ENCODE assay signal across 17 cellular contexts in genomic region chr7:151816562-151817314, GRCh38.
DNase-seq lines count a peak whose midpoint lies in the region; ATAC-seq, FAIRE-seq and TF ChIP-seq lines count a peak whose summit lies in the region.
"Had no signal": no experiment of that assay in that cellular context is flagged by ENCODE, and none has a peak within 500 bp of the region (broad histone marks: within the 10 kb centered on the region; RNA-seq: fewer than 3 reads in every experiment).

No MANE protein-coding gene starts in this region.

- H3K27me3 ChIP-seq in lower lobe of right lung (ENCODE audit: low read depth) = no peaks in the 10 kb centered on the region
- H3K27me3 ChIP-seq in Caco-2 (replicated peaks; ENCODE audit: control insufficient read depth, insufficient read depth, low read length) = no peaks in the 10 kb centered on the region

- no peak for DNase-seq in WTC11 (ENCODE audit: low spot score)
- peak; percentile 37 for DNase-seq in chondrocyte (ENCODE audit: low spot score)
- peak; percentile 47 for DNase-seq in lower lobe of right lung
- DNase-seq in stimulated activated effector memory CD8-positive, alpha-beta T cell treated with anti-CD3 and anti-CD28 coated beads, Interleukin-12 subunit alpha, Interleukin-12 subunit beta, amount 100 ng/mL, for 72 hours (ENCODE audit: low spot score in 2 of 2) = no peak
- DNase-seq in activated CD4-positive, alpha-beta T cell treated with anti-CD3 and anti-CD28 coated beads, Interleukin-2, amount 50 U/mL, for 1 hour = no peak
- no peak for DNase-seq in SIG-M5 treated with dmso at 0.1 percent for 504 hours (lab: John Stamatoyannopoulos, UW; ENCODE audit: unreplicated experiment)
- DNase-seq in D721Med (ENCODE audit: insufficient read length, low spot score) = no peak
- DNase-seq in Caco-2 = no peak
- DNase-seq: CD8-positive, alpha-beta T cell; COR-L47; DMS53; GF-D8; IMR-90 had no signal

- peaks cover 8% of the 10 kb centered on the region for H3K4me1 ChIP-seq in lower lobe of right lung
- H3K4me1 ChIP-seq in Caco-2 = peaks cover 24% of the 10 kb centered on the region

- H3K27ac ChIP-seq in lower lobe of right lung = no peak overlapping the region
- H3K27ac ChIP-seq: A549 had no signal

- BruUV-seq in Caco-2 (replicated peaks; lab: Mats Ljungman, UMichigan) = no TSS peak

- intact Hi-C loops in lower lobe of right lung (cut with DNase I) (no loop called here), Caco-2 (cut with micrococcal nuclease; ENCODE audit: unreplicated experiment) (no loop called here)

- H3K36me3 ChIP-seq in lower lobe of right lung = no peaks in the 10 kb centered on the region
- H3K36me3 ChIP-seq in Caco-2 (ENCODE audit: control insufficient read depth, insufficient read depth, low read length) = no peaks in the 10 kb centered on the region

- H3K36me3 Mint-ChIP-seq in WTC11 (no peaks in the 10 kb centered on the region), chondrocyte (ENCODE audit: low read depth) (peaks cover 1% of the 10 kb centered on the region), Caco-2 (ENCODE audit: insufficient read depth, unreplicated experiment) (no peaks in the 10 kb centered on the region)
- H3K36me3 Mint-ChIP-seq in stimulated activated effector memory CD8-positive, alpha-beta T cell treated with anti-CD3 and anti-CD28 coated beads, Interleukin-12 subunit alpha, Interleukin-12 subunit beta, amount 100 ng/mL, for 72 hours = no peaks in the 10 kb centered on the region

- H3K9me3 Mint-ChIP-seq in WTC11 (no peaks in the 10 kb centered on the region), chondrocyte (ENCODE audit: low read depth) (no peaks in the 10 kb centered on the region), Caco-2 (ENCODE audit: unreplicated experiment) (no peaks in the 10 kb centered on the region)
- H3K9me3 Mint-ChIP-seq in stimulated activated effector memory CD8-positive, alpha-beta T cell treated with anti-CD3 and anti-CD28 coated beads, Interleukin-12 subunit alpha, Interleukin-12 subunit beta, amount 100 ng/mL, for 72 hours = no peaks in the 10 kb centered on the region
- H3K9me3 Mint-ChIP-seq: CD8-positive, alpha-beta T cell had no signal

- POLR2A ChIA-PET in WTC11 (lab: Charles Lee) = no interaction called here
- POLR2A ChIA-PET in Caco-2 (lab: Charles Lee) = no interaction called here

- H3K27me3 Mint-ChIP-seq in WTC11 (ENCODE audit: low read depth) = peaks cover 30% of the 10 kb centered on the region
- H3K27me3 Mint-ChIP-seq in chondrocyte (ENCODE audit: low read depth) = peaks cover 37% of the 10 kb centered on the region
- no peaks in the 10 kb centered on the region for H3K27me3 Mint-ChIP-seq in Caco-2 (ENCODE audit: insufficient read depth, unreplicated experiment)

- H3K4me3 ChIP-seq in lower lobe of right lung = no peak overlapping the region
- no peak overlapping the region for H3K4me3 ChIP-seq in Caco-2 (ENCODE audit: low read depth, low read length)
- H3K4me3 ChIP-seq: A549 had no signal

- FAIRE-seq in D721Med (lab: Jason Lieb, UNC) = no peak
- FAIRE-seq: A549, GM19239, H54 had no signal

- peak overlapping the region; percentile 34; the same call in 1 of the 2 replicates for H3K27ac Mint-ChIP-seq in WTC11
- H3K27ac Mint-ChIP-seq in chondrocyte (ENCODE audit: unreplicated experiment) = no peak overlapping the region
- H3K27ac Mint-ChIP-seq in stimulated activated effector memory CD8-positive, alpha-beta T cell treated with anti-CD3 and anti-CD28 coated beads, Interleukin-12 subunit alpha, Interleukin-12 subunit beta, amount 100 ng/mL, for 72 hours = peak overlapping the region; percentile 46
- no peak overlapping the region for H3K27ac Mint-ChIP-seq in Caco-2 (ENCODE audit: unreplicated experiment)
- H3K27ac Mint-ChIP-seq: CD8-positive, alpha-beta T cell had no signal

- ATAC-seq in WTC11 (no peak), lower lobe of right lung (no peak)
- no peak for ATAC-seq in stimulated activated effector memory CD8-positive, alpha-beta T cell treated with anti-CD3 and anti-CD28 coated beads, Interleukin-12 subunit alpha, Interleukin-12 subunit beta, amount 100 ng/mL, for 72 hours
- ATAC-seq: A549; CD8-positive, alpha-beta T cell had no signal

- TF ChIP-seq CTCF in WTC11 (IDR thresholded peaks at IDR 0.05) (no peak), chondrocyte (IDR thresholded peaks at IDR 0.05) (no peak), lower lobe of right lung (IDR thresholded peaks at IDR 0.05) (no peak), D721Med (IDR thresholded peaks at IDR 0.05; ENCODE audit: insufficient read depth, missing control alignments) (no peak), Caco-2 (IDR thresholded peaks at IDR 0.05; ENCODE audit: insufficient read depth in 1 of 2, low read depth in 1 of 2, low read length in 1 of 2, severe bottlenecking in 1 of 2, unreplicated experiment in 1 of 2) (no peak)

- H3K4me1 Mint-ChIP-seq in WTC11 = peaks cover 28% of the 10 kb centered on the region
- H3K4me1 Mint-ChIP-seq in chondrocyte (ENCODE audit: low read depth) = peaks cover 5% of the 10 kb centered on the region
- peaks cover 26% of the 10 kb centered on the region for H3K4me1 Mint-ChIP-seq in stimulated activated effector memory CD8-positive, alpha-beta T cell treated with anti-CD3 and anti-CD28 coated beads, Interleukin-12 subunit alpha, Interleukin-12 subunit beta, amount 100 ng/mL, for 72 hours
- H3K4me1 Mint-ChIP-seq in Caco-2 (ENCODE audit: low read depth, unreplicated experiment) = peaks cover 12% of the 10 kb centered on the region

- H3K9me3 ChIP-seq in lower lobe of right lung (no peaks in the 10 kb centered on the region), Caco-2 (no peaks in the 10 kb centered on the region)
- H3K9me3 ChIP-seq: A549 had no signal

- no peak overlapping the region for H3K4me3 Mint-ChIP-seq in WTC11
- no peak overlapping the region for H3K4me3 Mint-ChIP-seq in chondrocyte (ENCODE audit: unreplicated experiment)
- no peak overlapping the region for H3K4me3 Mint-ChIP-seq in stimulated activated effector memory CD8-positive, alpha-beta T cell treated with anti-CD3 and anti-CD28 coated beads, Interleukin-12 subunit alpha, Interleukin-12 subunit beta, amount 100 ng/mL, for 72 hours
- no peak overlapping the region for H3K4me3 Mint-ChIP-seq in Caco-2 (ENCODE audit: unreplicated experiment)
- H3K4me3 Mint-ChIP-seq: CD14-positive monocyte; CD8-positive, alpha-beta T cell had no signal

- CTCF ChIA-PET in WTC11 (lab: Charles Lee) = interaction anchor here (0.7 kb wide), 1 partner anchor 34 kb away, joined by 4 read pairs; no protein-coding TSS in a partner anchor
- CTCF ChIA-PET in Caco-2 (lab: Charles Lee) = no interaction called here

TF ChIP-seq in WTC11, 78 proteins besides CTCF, POLR2A, EP300 and RAD21 (continues in another document):
- TF ChIP-seq SP1 (CRISPR knock-in tag; conservative IDR thresholded peaks at IDR 0.05) = no peak
- TF ChIP-seq, protein P1, sequence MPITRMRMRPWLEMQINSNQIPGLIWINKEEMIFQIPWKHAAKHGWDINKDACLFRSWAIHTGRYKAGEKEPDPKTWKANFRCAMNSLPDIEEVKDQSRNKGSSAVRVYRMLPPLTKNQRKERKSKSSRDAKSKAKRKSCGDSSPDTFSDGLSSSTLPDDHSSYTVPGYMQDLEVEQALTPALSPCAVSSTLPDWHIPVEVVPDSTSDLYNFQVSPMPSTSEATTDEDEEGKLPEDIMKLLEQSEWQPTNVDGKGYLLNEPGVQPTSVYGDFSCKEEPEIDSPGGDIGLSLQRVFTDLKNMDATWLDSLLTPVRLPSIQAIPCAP (CRISPR knock-in tag; IDR thresholded peaks at IDR 0.05) = no peak
- no peak for TF ChIP-seq ZNF532 (CRISPR knock-in tag; IDR thresholded peaks at IDR 0.05; ENCODE audit: borderline replicate concordance)
- TF ChIP-seq TEAD1 (CRISPR knock-in tag; IDR thresholded peaks at IDR 0.05) = no peak
- TF ChIP-seq ZNF671 (CRISPR knock-in tag; IDR thresholded peaks at IDR 0.05) = no peak
- TF ChIP-seq CREM (CRISPR knock-in tag; IDR thresholded peaks at IDR 0.05) = no peak
- TF ChIP-seq TCF7 (CRISPR knock-in tag; IDR thresholded peaks at IDR 0.05; ENCODE audit: low read depth) = no peak
- no peak for TF ChIP-seq ZNF317 (CRISPR knock-in tag; IDR thresholded peaks at IDR 0.05; ENCODE audit: borderline replicate concordance, low read depth)
- TF ChIP-seq USF2 (CRISPR knock-in tag; IDR thresholded peaks at IDR 0.05) = no peak
- TF ChIP-seq GABPB1 (CRISPR knock-in tag; IDR thresholded peaks at IDR 0.05) = no peak

Comparison
In these comparisons a context has a peak if more than half of its experiments do, and no peak if none do; other contexts are left out.
1. DNase-seq: peak in chondrocyte (single experiment) and lower lobe of right lung (single experiment); none in WTC11 (single experiment), stimulated activated effector memory CD8-positive, alpha-beta T cell treated with anti-CD3 and anti-CD28 coated beads, Interleukin-12 subunit alpha, Interleukin-12 subunit beta, amount 100 ng/mL, for 72 hours (0 of 2), activated CD4-positive, alpha-beta T cell treated with anti-CD3 and anti-CD28 coated beads, Interleukin-2, amount 50 U/mL, for 1 hour (single experiment), SIG-M5 treated with dmso at 0.1 percent for 504 hours (single experiment), D721Med (single experiment) and Caco-2 (0 of 2).
2. H3K27ac Mint-ChIP-seq: peak in WTC11 (single experiment) and stimulated activated effector memory CD8-positive, alpha-beta T cell treated with anti-CD3 and anti-CD28 coated beads, Interleukin-12 subunit alpha, Interleukin-12 subunit beta, amount 100 ng/mL, for 72 hours (single experiment); none in chondrocyte (single experiment) and Caco-2 (single experiment).